ENCODE assay signal across 18 cellular contexts in genomic region chr2:215699698-215700407, GRCh38.
DNase-seq lines count a peak whose midpoint lies in the region; TF ChIP-seq lines count a peak whose summit lies in the region.
"Had no signal": no experiment of that assay in that cellular context is flagged by ENCODE, and none has a peak within 500 bp of the region (broad histone marks: within the 10 kb centered on the region; RNA-seq: fewer than 3 reads in every experiment).

No MANE protein-coding gene starts in this region.

- TF ChIP-seq POLR2A in adrenal gland (IDR thresholded peaks at IDR 0.05) (no peak), transverse colon (IDR thresholded peaks at IDR 0.05) (no peak)

- whole genome bisulfite sequencing in adrenal gland, 4 donors, result 71 to 84% (median 80%) methylated on average over 2 of the region's 2 CpGs
- 100% methylated on average over 1 of the region's 2 CpGs; no CpG with 5 or more reads in 1 of the 2 experiments for WGBS in mesodermal cell (ENCODE audit: insufficient coverage in 2 of 2), 2 experiments
- 73 to 78% methylated on average over 2 of the region's 2 CpGs for WGBS in transverse colon (ENCODE audit: low coverage in 1 of 2), 2 donors

- H3K36me3 ChIP-seq in adrenal gland (replicated peaks in 1 of 2) (no peaks in the 10 kb centered on the region), mesodermal cell (ENCODE audit: control insufficient read depth, insufficient read depth, low read length) (no peaks in the 10 kb centered on the region), transverse colon (no peaks in the 10 kb centered on the region)
- H3K36me3 ChIP-seq: ovary had no signal

- H3K27ac ChIP-seq in adrenal gland (peak overlapping the region in 3 of 5 donors; percentile 34 to 79 (median 68)), mesodermal cell (ENCODE audit: low read depth, low read length, severe bottlenecking) (peak overlapping the region; percentile 30), transverse colon (peak overlapping the region; percentile 13 to 69 (median 58))
- H3K27ac ChIP-seq: C4-2B, ovary had no signal

- TF ChIP-seq EP300 in transverse colon (IDR thresholded peaks at IDR 0.05; ENCODE audit: low read depth), result no peak

- H3K9me3 ChIP-seq in adrenal gland (replicated peaks in 1 of 3) (no peaks in the 10 kb centered on the region), mesodermal cell (ENCODE audit: control insufficient read depth, low read length) (peaks cover 12% of the 10 kb centered on the region), transverse colon (no peaks in the 10 kb centered on the region)
- H3K9me3 ChIP-seq: mucosa of descending colon, ovary had no signal

- H3K4me3 ChIP-seq in adrenal gland (no peak overlapping the region), mesodermal cell (ENCODE audit: extremely low read depth, insufficient read depth, low read length, poor library complexity, severe bottlenecking) (no peak overlapping the region), transverse colon (no peak overlapping the region)
- H3K4me3 ChIP-seq: GM23338, mucosa of descending colon, ovary had no signal

- H3K27me3 ChIP-seq in adrenal gland, result no peaks in the 10 kb centered on the region
- H3K27me3 ChIP-seq in transverse colon, result no peaks in the 10 kb centered on the region
- H3K27me3 ChIP-seq: ovary had no signal

- intact Hi-C loops in adrenal gland (cut with DNase I) (loop anchor here in 1 of 2 donors (10.0 kb wide), 1 partner anchor 135 kb away; no protein-coding TSS in a partner anchor), transverse colon (cut with DNase I; ENCODE audit: low total_unique reads) (no loop called here)

- in situ Hi-C loops in transverse colon (cut with MboI; ENCODE audit: low pct_ligation_motif_present in 1 of 4, low pct_unique_long_range_greater_than_20kb in 1 of 4, low sequenced_read_pairs in 3 of 4), result no loop called here
- in situ Hi-C loops in KBM-7 (cut with MboI; ENCODE audit: low pct_unique_long_range_greater_than_20kb, low sequenced_read_pairs), result no loop called here

- H3K4me1 ChIP-seq in adrenal gland (replicated peaks in 1 of 2), result peaks cover 10 to 15% of the 10 kb centered on the region in 2 donors
- peaks cover 26% of the 10 kb centered on the region for H3K4me1 ChIP-seq in mesodermal cell (ENCODE audit: control insufficient read depth, insufficient read depth, low read length, poor library complexity, severe bottlenecking)
- H3K4me1 ChIP-seq in transverse colon, result no peaks in the 10 kb centered on the region

- TF ChIP-seq CTCF in adrenal gland (IDR thresholded peaks at IDR 0.05) (no peak), transverse colon (IDR thresholded peaks at IDR 0.05) (no peak)

- DNase-seq in SIG-M5 treated with dmso at 0.1 percent for 504 hours (lab: John Stamatoyannopoulos, UW; ENCODE audit: unreplicated experiment), result peak; percentile 22
- DNase-seq in SIG-M5 (lab: John Stamatoyannopoulos, UW), result no peak
- no peak for DNase-seq in adrenal gland
- DNase-seq in transverse colon, result no peak
- DNase-seq in KBM-7, result no peak
- DNase-seq in NCI-H1694 treated with DMSO at 0.1 percent for 48 hours (lab: John Stamatoyannopoulos, UW), result no peak
- no peak for DNase-seq in stimulated activated CD4-positive, alpha-beta T cell treated with anti-CD3 and anti-CD28 coated beads, Interleukin-2, amount 100 ng/mL, for 48 hours
- DNase-seq: 8988T; activated naive CD4-positive, alpha-beta T cell; left colon; mucosa of descending colon; NCI-H1694; NCI-H2227 treated with DMSO at 0.1 percent for 48 hours; ovary; stimulated activated CD4-positive, alpha-beta T cell treated with anti-CD3 and anti-CD28 coated beads, Interleukin-4, amount 100 ng/mL, for 1 hour had no signal
